In genomic region chr20:45138451-45139300, GRCh38 we compare ENCODE assay signal across 8 cellular contexts. TPM values are rescaled to one million over a fixed set of nuclear protein-coding genes. Genes with fewer than 3 reads are reported as not detected.
DNase-seq lines count a peak whose midpoint lies in the region; ATAC-seq, FAIRE-seq and TF ChIP-seq lines count a peak whose summit lies in the region.

No MANE protein-coding gene starts in this region.

- no peaks in the 10 kb centered on the region for H3K4me1 ChIP-seq in A549

- TF ChIP-seq CTCF in A549 (IDR thresholded peaks at IDR 0.05), result peak; percentile 29; the same call in 2 of the 3 replicates
- TF ChIP-seq CTCF in GM13977 (IDR thresholded peaks at IDR 0.05; ENCODE audit: extremely low read depth, insufficient read depth, missing control alignments), result peak; percentile 83

- peak; percentile 37 to 48; a peak in 3 of 5 replicates for TF ChIP-seq RAD21 in A549 (conservative IDR thresholded peaks at IDR 0.05 in 1 of 2, IDR thresholded peaks at IDR 0.05 in 1 of 2)

- no peak for TF ChIP-seq POLR2A in A549 (IDR thresholded peaks at IDR 0.05; ENCODE audit: low read length)

- no peak overlapping the region for H3K4me3 ChIP-seq in A549

- no peaks in the 10 kb centered on the region for H3K9me3 ChIP-seq in A549

- no peak for TF ChIP-seq EP300 in A549 (IDR thresholded peaks at IDR 0.05)

- ATAC-seq in A549 (peak; percentile 70 to 84; a peak in 5 of 6 replicates), HG03045 (IDR thresholded peaks at IDR 0.05; ENCODE audit: unreplicated experiment) (no peak)

- WGBS in A549 (ENCODE audit: missing lambda C conversion rate), result 35% methylated on average over 22 of the region's 22 CpGs

- in situ Hi-C loops in GM13977 (cut with MboI; ENCODE audit: low pct_unique_long_range_greater_than_20kb, low sequenced_read_pairs, unreplicated experiment), result no loop called here

- CTCF ChIA-PET in A549 (lab: Yijun Ruan, JAX), result interaction anchor here (0.6 to 6.9 kb wide), 16 partner anchors 8 to 647 kb away, joined by 3 to 30 read pairs (median 4); partner anchors contain the start of gene WFDC12

- H3K4me2 ChIP-seq in A549, result peak overlapping the region; percentile 26; the same call in 1 of the 3 replicates

- H3K27ac ChIP-seq in A549, result no peak overlapping the region

- DNase-seq in A549 (ENCODE audit: low read depth in 1 of 2, low spot score in 1 of 2) (peak; percentile 31 to 59), GM13977 (ENCODE audit: low spot score) (peak; percentile 41), RPMI7951 (ENCODE audit: low read depth) (peak; percentile 36), iPS DF 19.7 (ENCODE audit: low read depth, low spot score) (peak; percentile 38), GOT3 (lab: John Stamatoyannopoulos, UW) (no peak)
- DNase-seq in activated naive CD4-positive, alpha-beta T cell (lab: John Stamatoyannopoulos, UW), result peak in 3 of 4 experiments; percentile 10 to 41 (median 11)
- peak; percentile 86 for DNase-seq in stimulated activated CD4-positive, alpha-beta T cell treated with anti-CD3 and anti-CD28 coated beads, Interleukin-1b, Interleukin-23, amount 100 ng/mL, for 48 hours

- POLR2A ChIA-PET in A549 (lab: Yijun Ruan, JAX), result no interaction called here

- FAIRE-seq in A549 (lab: Jason Lieb, UNC), result no peak

TF ChIP-seq in A549, 52 proteins besides CTCF, POLR2A, EP300 and RAD21:
- TF ChIP-seq POLR2AphosphoS2 (conservative IDR thresholded peaks at IDR 0.05; ENCODE audit: low read length) (no peak), NPAS2 (CRISPR knock-in tag; IDR thresholded peaks at IDR 0.05; ENCODE audit: borderline replicate concordance) (no peak), JUNB (IDR thresholded peaks at IDR 0.05) (no peak), SMC3 (IDR thresholded peaks at IDR 0.05) (peak; percentile 35; the same call in 1 of the 3 replicates), EHF (CRISPR knock-in tag; IDR thresholded peaks at IDR 0.05) (no peak)
- TF ChIP-seq, protein P1, sequence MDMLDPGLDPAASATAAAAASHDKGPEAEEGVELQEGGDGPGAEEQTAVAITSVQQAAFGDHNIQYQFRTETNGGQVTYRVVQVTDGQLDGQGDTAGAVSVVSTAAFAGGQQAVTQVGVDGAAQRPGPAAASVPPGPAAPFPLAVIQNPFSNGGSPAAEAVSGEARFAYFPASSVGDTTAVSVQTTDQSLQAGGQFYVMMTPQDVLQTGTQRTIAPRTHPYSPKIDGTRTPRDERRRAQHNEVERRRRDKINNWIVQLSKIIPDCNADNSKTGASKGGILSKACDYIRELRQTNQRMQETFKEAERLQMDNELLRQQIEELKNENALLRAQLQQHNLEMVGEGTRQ (IDR thresholded peaks at IDR 0.05), result no peak
TF ChIP-seq in A549: peak in this region for 1.

RNA-seq across cellular contexts. Expression of gene WFDC12, which starts 14.4 kb away (rescaled TPM):
- polyA plus RNA-seq in A549 (2011; rRNA removed) (not detected in 2 replicates), A549 (2017; fragmentation: RNase III; extraction: RNeasy Plus Mini Kit Qiagen cat#74134 plus additional on column Dnase treatment) (not detected in 3 replicates)
- polyA plus RNA-seq in A549 (2012; cell fraction: cytosol; rRNA removed), result not detected in 2 replicates
- polyA plus RNA-seq in A549 (2012; cell fraction: nucleus; rRNA removed), result not detected in 2 replicates
- not detected in 2 replicates for polyA minus RNA-seq in A549 (2011; rRNA and poly(A)+ RNA removed)
- not detected in 2 replicates for total RNA-seq in RPMI7951 (2014; rRNA removed; shearing (Covaris generic))

RNA-seq across cellular contexts. Expression of gene WFDC5, which starts 23.7 kb away (rescaled TPM):
- polyA plus RNA-seq in A549 (2011; rRNA removed) (not detected in 2 replicates), A549 (2017; fragmentation: RNase III; extraction: RNeasy Plus Mini Kit Qiagen cat#74134 plus additional on column Dnase treatment) (not detected in 3 replicates)
- polyA plus RNA-seq in A549 (2012; cell fraction: cytosol; rRNA removed), result not detected in 2 replicates
- not detected in 2 replicates for polyA plus RNA-seq in A549 (2012; cell fraction: nucleus; rRNA removed)
- not detected in 2 replicates for polyA minus RNA-seq in A549 (2011; rRNA and poly(A)+ RNA removed)
- not detected in 2 replicates for total RNA-seq in RPMI7951 (2014; rRNA removed; shearing (Covaris generic))

RNA-seq across cellular contexts. Expression of gene PI3, which starts 36.0 kb away (rescaled TPM):
- polyA plus RNA-seq in A549 (2011; rRNA removed) (0.35 and 1.1 TPM in 2 replicates), A549 (2017; fragmentation: RNase III; extraction: RNeasy Plus Mini Kit Qiagen cat#74134 plus additional on column Dnase treatment) (0.18 to 0.39 TPM in 2 of 3 replicates, not detected in the other)
- polyA plus RNA-seq in A549 (2012; cell fraction: cytosol; rRNA removed), result 0.78 and 0.86 TPM in 2 replicates
- polyA plus RNA-seq in A549 (2012; cell fraction: nucleus; rRNA removed), result 0.50 and 0.86 TPM in 2 replicates
- polyA minus RNA-seq in A549 (2011; rRNA and poly(A)+ RNA removed), result 0.73 and 0.74 TPM in 2 replicates
- not detected in 2 replicates for total RNA-seq in RPMI7951 (2014; rRNA removed; shearing (Covaris generic))

RNA-seq across cellular contexts. Expression of gene KCNS1, which starts 37.7 kb away (rescaled TPM):
- polyA plus RNA-seq in A549 (2011; rRNA removed) (not detected in 2 replicates), A549 (2017; fragmentation: RNase III; extraction: RNeasy Plus Mini Kit Qiagen cat#74134 plus additional on column Dnase treatment) (not detected in 3 replicates)
- polyA plus RNA-seq in A549 (2012; cell fraction: cytosol; rRNA removed), result not detected in 2 replicates
- polyA plus RNA-seq in A549 (2012; cell fraction: nucleus; rRNA removed), result not detected in 2 replicates
- not detected in 2 replicates for polyA minus RNA-seq in A549 (2011; rRNA and poly(A)+ RNA removed)
- total RNA-seq in RPMI7951 (2014; rRNA removed; shearing (Covaris generic)), result 0.12 and 0.39 TPM in 2 replicates
